8 cellular contexts compared by ENCODE assay signal in the genomic region with DNA sequence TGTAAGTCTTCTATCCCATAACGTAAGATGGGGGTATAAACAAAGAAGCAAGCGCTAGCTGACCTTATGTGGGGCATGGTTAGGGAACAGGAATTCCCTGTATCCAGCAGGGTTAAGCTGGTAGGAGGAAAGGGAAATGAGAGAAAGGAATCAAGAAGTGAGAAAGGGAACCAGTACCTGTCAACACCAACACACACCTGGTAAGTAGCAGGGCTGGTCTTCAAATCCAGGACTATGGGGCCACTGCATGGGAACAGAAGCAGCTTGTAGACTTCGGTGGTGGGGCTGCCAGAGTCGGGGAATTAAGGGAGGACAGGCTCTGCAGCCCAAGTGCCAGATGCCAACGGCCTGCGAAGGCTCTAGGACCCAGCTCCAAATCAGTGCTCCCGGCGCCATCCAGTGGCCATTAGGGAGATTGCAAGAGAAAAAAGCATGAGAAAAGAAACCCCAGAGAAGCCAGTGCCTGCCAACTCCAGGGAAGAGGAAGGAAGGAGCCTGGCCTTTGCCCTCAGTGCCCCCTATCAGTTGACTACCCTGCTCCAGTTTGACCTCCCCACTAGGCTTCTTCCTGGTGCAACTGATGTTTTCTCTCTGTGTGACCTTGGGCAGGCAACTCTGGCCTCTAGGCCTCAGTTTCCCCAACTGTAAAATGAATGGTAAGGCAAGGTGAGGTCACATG. TPM values are rescaled to one million over a fixed set of nuclear protein-coding genes. Genes with fewer than 3 reads are reported as not detected.
DNase-seq lines count a peak whose midpoint lies in the region; ATAC-seq and TF ChIP-seq lines count a peak whose summit lies in the region.

No MANE protein-coding gene starts in this region.

- WGBS in aorta, 2 donors = 27% methylated on average over 8 of the region's 8 CpGs

- no peak overlapping the region for H3K27ac Mint-ChIP-seq in activated naive CD4-positive, alpha-beta T cell treated with anti-CD3 and anti-CD28 coated beads, Interleukin-2, amount 50 U/mL, for 72 hours
- no peak overlapping the region for H3K27ac Mint-ChIP-seq in progenitor cell of endocrine pancreas

- H3K4me3 Mint-ChIP-seq in progenitor cell of endocrine pancreas (ENCODE audit: low read depth) = no peak overlapping the region

- no peaks in the 10 kb centered on the region for H3K36me3 Mint-ChIP-seq in activated naive CD4-positive, alpha-beta T cell treated with anti-CD3 and anti-CD28 coated beads, Interleukin-2, amount 50 U/mL, for 72 hours
- H3K36me3 Mint-ChIP-seq in progenitor cell of endocrine pancreas (ENCODE audit: insufficient read depth) = no peaks in the 10 kb centered on the region

- H3K4me3 ChIP-seq in NB4 (ENCODE audit: low read depth, low read length) = no peak overlapping the region
- H3K4me3 ChIP-seq in aorta (ENCODE audit: low read length in 2 of 2) = no peak overlapping the region

- no peaks in the 10 kb centered on the region for H3K4me1 ChIP-seq in aorta (ENCODE audit: control insufficient read depth in 1 of 2, insufficient read depth in 2 of 2, low read length in 2 of 2)

- DNase-seq in GDM1 (lab: John Stamatoyannopoulos, UW) (peak; percentile 62), NB4 (ENCODE audit: low read depth) (peak; percentile 87), SKM-1 treated with dmso at 0.1 percent for 144 hours (lab: John Stamatoyannopoulos, UW; ENCODE audit: unreplicated experiment) (peak; percentile 73), Right ventricle myocardium inferior (ENCODE audit: missing footprints) (peak; percentile 88), progenitor cell of endocrine pancreas (ENCODE audit: low spot score, unreplicated experiment) (peak; percentile 70), aorta (peak; percentile 84 to 87)
- peak; percentile 65 to 75 for DNase-seq in activated naive CD4-positive, alpha-beta T cell treated with anti-CD3 and anti-CD28 coated beads, Interleukin-2, amount 50 U/mL, for 72 hours (ENCODE audit: low spot score in 2 of 2)

- H3K9me3 ChIP-seq in aorta (ENCODE audit: control insufficient read depth, low read length) = no peaks in the 10 kb centered on the region

- H3K27ac ChIP-seq in aorta (ENCODE audit: low read depth in 1 of 2, low read length in 2 of 2) = no peak overlapping the region

- no peaks in the 10 kb centered on the region for H3K36me3 ChIP-seq in aorta (ENCODE audit: control insufficient read depth in 1 of 2, insufficient read depth in 2 of 2, low read length in 1 of 2)

- no peaks in the 10 kb centered on the region for H3K9me3 Mint-ChIP-seq in activated naive CD4-positive, alpha-beta T cell treated with anti-CD3 and anti-CD28 coated beads, Interleukin-2, amount 50 U/mL, for 72 hours
- no peaks in the 10 kb centered on the region for H3K9me3 Mint-ChIP-seq in progenitor cell of endocrine pancreas (ENCODE audit: low read depth)

- H3K27me3 ChIP-seq in aorta (ENCODE audit: control insufficient read depth in 1 of 2, insufficient read depth in 2 of 2, low read length in 1 of 2) = no peaks in the 10 kb centered on the region

- peaks cover 44% of the 10 kb centered on the region for H3K27me3 Mint-ChIP-seq in progenitor cell of endocrine pancreas

- peak; percentile 90 for TF ChIP-seq CTCF in NB4 (IDR thresholded peaks at IDR 0.05; ENCODE audit: low read depth, low read length)
- TF ChIP-seq CTCF in progenitor cell of endocrine pancreas (IDR thresholded peaks at IDR 0.05; ENCODE audit: unreplicated experiment) = peak; percentile 83

- TF ChIP-seq POLR2A in NB4 (IDR thresholded peaks at IDR 0.05; ENCODE audit: extremely low read depth, insufficient read length) = no peak

- H3K4me1 Mint-ChIP-seq in progenitor cell of endocrine pancreas (ENCODE audit: low read depth) = peaks cover 2% of the 10 kb centered on the region

- ATAC-seq in activated naive CD4-positive, alpha-beta T cell treated with anti-CD3 and anti-CD28 coated beads, Interleukin-2, amount 50 U/mL, for 72 hours = peak; percentile 24 to 44
- peak; percentile 68 for ATAC-seq in Right ventricle myocardium inferior
- peak; percentile 79 for ATAC-seq in aorta (ENCODE audit: low FRiP score)
- no peak for ATAC-seq in GM21529 (IDR thresholded peaks at IDR 0.05; ENCODE audit: unreplicated experiment)

- intact Hi-C loops in Right ventricle myocardium inferior (cut with DNase I) = no loop called here
- intact Hi-C loops in aorta (cut with DNase I) = loop anchor here in 1 of 2 donors (5.0 kb wide), 2 partner anchors 249 to 279 kb away; no protein-coding TSS in a partner anchor

RNA-seq across cellular contexts. Expression of gene RBPJL, which starts 15.8 kb away (rescaled TPM):
- not detected for total RNA-seq in activated naive CD4-positive, alpha-beta T cell treated with anti-CD3 and anti-CD28 coated beads, Interleukin-2, amount 50 U/mL, for 72 hours
- total RNA-seq in Right ventricle myocardium inferior (not detected), progenitor cell of endocrine pancreas (1.4 and 1.5 TPM in 2 replicates), aorta (not detected)
- under 1 TPM; 0.08 to 0.38 TPM for polyA plus RNA-seq in aorta

RNA-seq across cellular contexts. Expression of gene MATN4, which starts 17.3 kb away (rescaled TPM):
- 1 to 10 TPM in 1 of 2 donors, under 1 TPM in 1; 0.11 to 1.4 TPM for total RNA-seq in activated naive CD4-positive, alpha-beta T cell treated with anti-CD3 and anti-CD28 coated beads, Interleukin-2, amount 50 U/mL, for 72 hours
- not detected for total RNA-seq in Right ventricle myocardium inferior
- 0.20 TPM in 1 of 2 replicates, not detected in the other for total RNA-seq in progenitor cell of endocrine pancreas
- under 1 TPM; 0.42 to 0.69 TPM for total RNA-seq in aorta
- under 1 TPM in 1 of 2 donors, not detected in 1; 0.18 TPM for polyA plus RNA-seq in aorta

RNA-seq across cellular contexts. Expression of gene SLPI, which starts 36.5 kb away (rescaled TPM):
- total RNA-seq in activated naive CD4-positive, alpha-beta T cell treated with anti-CD3 and anti-CD28 coated beads, Interleukin-2, amount 50 U/mL, for 72 hours = not detected
- total RNA-seq in Right ventricle myocardium inferior (5.7 TPM), progenitor cell of endocrine pancreas (not detected in 2 replicates), aorta (100 to 1,000 TPM in 1 of 2 donors, 10 to 100 TPM in 1; 41.2 to 151 TPM)
- 10 to 100 TPM; 24.4 to 34.8 TPM for polyA plus RNA-seq in aorta

RNA-seq across cellular contexts. Expression of gene SDC4, which starts 57.4 kb away (rescaled TPM):
- total RNA-seq in activated naive CD4-positive, alpha-beta T cell treated with anti-CD3 and anti-CD28 coated beads, Interleukin-2, amount 50 U/mL, for 72 hours = 10 to 100 TPM; 23.5 to 33.0 TPM
- total RNA-seq in Right ventricle myocardium inferior = 82.1 TPM
- 112 and 121 TPM in 2 replicates for total RNA-seq in progenitor cell of endocrine pancreas
- 100 to 1,000 TPM in 1 of 2 donors, 10 to 100 TPM in 1; 51.2 to 114 TPM for total RNA-seq in aorta
- 10 to 100 TPM; 19.2 to 50.6 TPM for polyA plus RNA-seq in aorta
